ENCODE assay signal across 12 cellular contexts in genomic region chr2:43100362-43100882, GRCh38.
DNase-seq lines count a peak whose midpoint lies in the region; ATAC-seq and TF ChIP-seq lines count a peak whose summit lies in the region.
"Had no signal": no experiment of that assay in that cellular context is flagged by ENCODE, and none has a peak within 500 bp of the region (broad histone marks: within the 10 kb centered on the region; RNA-seq: fewer than 3 reads in every experiment).

No MANE protein-coding gene starts in this region.

- no peak for ATAC-seq in HG03342 (IDR thresholded peaks at IDR 0.05; ENCODE audit: unreplicated experiment)
- ATAC-seq: GM12878 had no signal

- H3K23ac ChIP-seq in mesenchymal stem cell (ENCODE audit: low read length in 2 of 2) = no peak overlapping the region

- H3K9ac ChIP-seq in HUES6 (ENCODE audit: low read length) = peak overlapping the region; percentile 40
- H3K9ac ChIP-seq in mesenchymal stem cell (ENCODE audit: low read length) = peak overlapping the region; percentile 73
- H3K9ac ChIP-seq in stomach smooth muscle (ENCODE audit: low read length in 2 of 2) = peak overlapping the region; percentile 62 to 75
- H3K9ac ChIP-seq in Karpas-422 (ENCODE audit: low read length) = no peak overlapping the region

- peak overlapping the region; percentile 36 for H4K8ac ChIP-seq in mesenchymal stem cell (ENCODE audit: low read length)

- peak overlapping the region in 1 of 2 experiments; percentile 59 for H3K4ac ChIP-seq in mesenchymal stem cell (ENCODE audit: low read depth in 1 of 2, low read length in 2 of 2)

- DNase-seq in brain microvascular endothelial cell (no peak), mesenchymal stem cell (no peak), NCI-H1436 (lab: John Stamatoyannopoulos, UW) (no peak), Karpas-422 (no peak), NCI-H1694 treated with DMSO at 0.1 percent for 48 hours (lab: John Stamatoyannopoulos, UW) (no peak)
- DNase-seq: activated naive CD4-positive, alpha-beta T cell treated with anti-CD3 and anti-CD28 coated beads, Interleukin-2, amount 50 U/mL, for 16 hours; Caco-2; NCI-H2171 treated with DMSO at 0.1 percent for 48 hours had no signal

- peak overlapping the region; percentile 77 for H2BK15ac ChIP-seq in mesenchymal stem cell (ENCODE audit: low read depth, poor library complexity, severe bottlenecking)

- peak overlapping the region; percentile 64 for H2BK120ac ChIP-seq in mesenchymal stem cell (ENCODE audit: low read depth, low read length)

- no peak overlapping the region for H2BK12ac ChIP-seq in mesenchymal stem cell (ENCODE audit: low read length in 2 of 2)

- H3K27ac ChIP-seq in HUES6 (ENCODE audit: low read depth, low read length) (peak overlapping the region; percentile 75; the same call in 1 of the 2 replicates), brain microvascular endothelial cell (peak overlapping the region; percentile 43), mesenchymal stem cell (ENCODE audit: low read length, poor library complexity, severe bottlenecking) (no peak overlapping the region), stomach smooth muscle (ENCODE audit: low read length) (peak overlapping the region; percentile 75), Karpas-422 (ENCODE audit: low read length) (no peak overlapping the region)

- TF ChIP-seq CTCF in brain microvascular endothelial cell (IDR thresholded peaks at IDR 0.05; ENCODE audit: low read depth, low read length, missing control alignments) = no peak

- H3K27me3 ChIP-seq in HUES6 (ENCODE audit: control insufficient read depth, insufficient read depth, low read length) (peaks cover 3% of the 10 kb centered on the region; the same call in 1 of the 2 replicates), brain microvascular endothelial cell (replicated peaks) (no peaks in the 10 kb centered on the region), mesenchymal stem cell (ENCODE audit: control insufficient read depth in 1 of 2, insufficient read depth in 1 of 2, low read length in 2 of 2) (no peaks in the 10 kb centered on the region), stomach smooth muscle (ENCODE audit: control insufficient read depth in 1 of 2, insufficient read depth in 2 of 2, low read length in 2 of 2) (no peaks in the 10 kb centered on the region), Karpas-422 (ENCODE audit: low read length) (no peaks in the 10 kb centered on the region)

- H3K79me1 ChIP-seq in mesenchymal stem cell (replicated peaks; ENCODE audit: low read length, poor library complexity, severe bottlenecking) = no peaks in the 10 kb centered on the region

- H3K4me1 ChIP-seq in HUES6 (ENCODE audit: control insufficient read depth, insufficient read depth, low read length) (peaks cover 14% of the 10 kb centered on the region), mesenchymal stem cell (ENCODE audit: control insufficient read depth, insufficient read depth, low read depth, low read length) (peaks cover 10% of the 10 kb centered on the region), stomach smooth muscle (ENCODE audit: control insufficient read depth, insufficient read depth, low read length) (peaks cover 19% of the 10 kb centered on the region), Karpas-422 (ENCODE audit: low read length) (no peaks in the 10 kb centered on the region)
- H3K4me1 ChIP-seq: Caco-2 had no signal

- H2AFZ ChIP-seq in mesenchymal stem cell (ENCODE audit: low read depth, low read length) (no peak overlapping the region), Karpas-422 (ENCODE audit: low read length) (no peak overlapping the region)

- H3K18ac ChIP-seq in mesenchymal stem cell (ENCODE audit: low read depth in 1 of 2, low read length in 2 of 2) = peak overlapping the region in 1 of 2 experiments; percentile 49

- 60% methylated on average over 19 of the region's 21 CpGs for WGBS in mesenchymal stem cell

- no peaks in the 10 kb centered on the region for H4K20me1 ChIP-seq in Karpas-422 (ENCODE audit: insufficient read depth, low read depth, low read length)

- in situ Hi-C loops in brain microvascular endothelial cell (cut with HindIII; ENCODE audit: low pct_ligation_motif_present, low sequenced_read_pairs) = no loop called here

- H3K36me3 ChIP-seq in HUES6 (ENCODE audit: control insufficient read depth, insufficient read depth, low read length) = no peaks in the 10 kb centered on the region
- no peaks in the 10 kb centered on the region for H3K36me3 ChIP-seq in brain microvascular endothelial cell (replicated peaks)
- no peaks in the 10 kb centered on the region for H3K36me3 ChIP-seq in mesenchymal stem cell (ENCODE audit: control insufficient read depth in 1 of 2, insufficient read depth in 2 of 2, low read depth in 1 of 2, low read length in 2 of 2)
- no peaks in the 10 kb centered on the region for H3K36me3 ChIP-seq in stomach smooth muscle (ENCODE audit: control insufficient read depth in 2 of 2, insufficient read depth in 2 of 2, low read length in 2 of 2)
- no peaks in the 10 kb centered on the region for H3K36me3 ChIP-seq in Karpas-422 (ENCODE audit: insufficient read depth, low read length)

- H3K79me2 ChIP-seq in Karpas-422 (ENCODE audit: low read length) = no peaks in the 10 kb centered on the region

- H3K9me2 ChIP-seq in Karpas-422 (replicated peaks; ENCODE audit: insufficient read depth, low read length) = no peaks in the 10 kb centered on the region

- H2AK5ac ChIP-seq in mesenchymal stem cell (ENCODE audit: low read length, severe bottlenecking) = no peak overlapping the region

- H3K4me3 ChIP-seq in HUES6 (ENCODE audit: low read depth, low read length) = peak overlapping the region; percentile 32
- H3K4me3 ChIP-seq in brain microvascular endothelial cell (ENCODE audit: low read depth, low read length) = peak overlapping the region; percentile 41
- peak overlapping the region in 1 of 2 experiments; percentile 27 for H3K4me3 ChIP-seq in mesenchymal stem cell (ENCODE audit: insufficient read depth in 1 of 2, low read depth in 1 of 2, low read length in 2 of 2)
- H3K4me3 ChIP-seq in stomach smooth muscle (ENCODE audit: low read length in 2 of 2) = peak overlapping the region; percentile 50 to 70
- H3K4me3 ChIP-seq in Karpas-422 (ENCODE audit: low read length) = no peak overlapping the region
- H3K4me3 ChIP-seq: GM12878 had no signal

- no peak overlapping the region for H3K14ac ChIP-seq in mesenchymal stem cell (ENCODE audit: low read length in 2 of 2)

- H3K9me3 ChIP-seq in HUES6 (ENCODE audit: control insufficient read depth, insufficient read depth, low read depth, low read length) (peaks cover 10% of the 10 kb centered on the region; the same call in 1 of the 2 replicates), mesenchymal stem cell (ENCODE audit: control insufficient read depth, low read length) (peaks cover 6% of the 10 kb centered on the region), stomach smooth muscle (ENCODE audit: control insufficient read depth in 2 of 2, low read length in 2 of 2) (no peaks in the 10 kb centered on the region), Karpas-422 (ENCODE audit: low read length) (no peaks in the 10 kb centered on the region)

- no peak overlapping the region for H4K91ac ChIP-seq in mesenchymal stem cell (ENCODE audit: low read length)

- H2BK5ac ChIP-seq in mesenchymal stem cell (ENCODE audit: low read depth, low read length, poor library complexity, severe bottlenecking) = no peak overlapping the region

- H3K4me2 ChIP-seq in mesenchymal stem cell (ENCODE audit: low read length, poor library complexity, severe bottlenecking) = peak overlapping the region; percentile 32
- H3K4me2 ChIP-seq in Karpas-422 (ENCODE audit: low read depth, low read length, poor library complexity, severe bottlenecking) = no peak overlapping the region

Comparison
In these comparisons a context has a peak if more than half of its experiments do, and no peak if none do; other contexts are left out.
1. H3K27ac ChIP-seq: peak in HUES6 (single experiment), brain microvascular endothelial cell (single experiment) and stomach smooth muscle (single experiment); none in mesenchymal stem cell (single experiment) and Karpas-422 (single experiment).